In genomic region chr18:65322895-65323294, GRCh38 we compare ENCODE assay signal across 31 cellular contexts.
"Had no signal": no experiment of that assay in that cellular context is flagged by ENCODE, and none has a peak within 500 bp of the region (broad histone marks: within the 10 kb centered on the region; RNA-seq: fewer than 3 reads in every experiment).

No MANE protein-coding gene starts in this region.

- ATAC-seq: activated CD4-positive, alpha-beta T cell treated with anti-CD3 and anti-CD28 coated beads for 36 hours; activated CD8-positive, alpha-beta memory T cell treated with anti-CD3 and anti-CD28 coated beads, Interleukin-2, amount 10 ng/mL, durations not matched to agents 7 days and 5 days; activated CD8-positive, alpha-beta T cell treated with anti-CD3 and anti-CD28 coated beads, Interleukin-2, amount 10 ng/mL, durations not matched to agents 7 days and 5 days; activated T-cell treated with anti-CD3 and anti-CD28 coated beads, Interleukin-2, amount 50 U/mL, for 72 hours; effector memory CD8-positive, alpha-beta T cell; gastroesophageal sphincter; heart right ventricle; T-helper 17 cell had no signal

- H3K27me3 ChIP-seq: brain microvascular endothelial cell, esophagus squamous epithelium, gastroesophageal sphincter, heart right ventricle had no signal

- H3K4me3 Mint-ChIP-seq: activated CD4-positive, alpha-beta memory T cell treated with anti-CD3 and anti-CD28 coated beads for 36 hours; activated CD4-positive, alpha-beta T cell treated with anti-CD3 and anti-CD28 coated beads for 36 hours; activated CD4-positive, alpha-beta T cell treated with anti-CD3 and anti-CD28 coated beads, Interleukin-2, amount 10 ng/mL, durations not matched to agents 24 days and 14 days; activated CD8-positive, alpha-beta memory T cell treated with anti-CD3 and anti-CD28 coated beads, Interleukin-2, amount 10 ng/mL, durations not matched to agents 7 days and 5 days; activated CD8-positive, alpha-beta T cell treated with anti-CD3 and anti-CD28 coated beads, Interleukin-2, amount 10 ng/mL, durations not matched to agents 7 days and 5 days; activated naive CD8-positive, alpha-beta T cell; activated T-cell treated with anti-CD3 and anti-CD28 coated beads, Interleukin-2, amount 50 U/mL, for 24 hours; activated T-cell treated with anti-CD3 and anti-CD28 coated beads, Interleukin-2, amount 50 U/mL, for 72 hours; effector memory CD8-positive, alpha-beta T cell; T-helper 17 cell; T-helper 2 cell treated with Interferon-gamma antibody and Interleukin-4, amounts not matched to agents 5 μg/mL and 100 μg/mL, for 36 hours had no signal

- H3K9me3 ChIP-seq: esophagus squamous epithelium, gastroesophageal sphincter had no signal

- H3K27ac Mint-ChIP-seq: activated CD4-positive, alpha-beta memory T cell treated with anti-CD3 and anti-CD28 coated beads for 36 hours; activated CD4-positive, alpha-beta T cell treated with anti-CD3 and anti-CD28 coated beads for 36 hours; activated CD4-positive, alpha-beta T cell treated with anti-CD3 and anti-CD28 coated beads, Interleukin-2, amount 10 ng/mL, durations not matched to agents 24 days and 14 days; activated CD8-positive, alpha-beta memory T cell treated with anti-CD3 and anti-CD28 coated beads, Interleukin-2, amount 10 ng/mL, durations not matched to agents 7 days and 5 days; activated CD8-positive, alpha-beta T cell treated with anti-CD3 and anti-CD28 coated beads, Interleukin-2, amount 10 ng/mL, durations not matched to agents 7 days and 5 days; activated naive CD8-positive, alpha-beta T cell; activated T-cell treated with anti-CD3 and anti-CD28 coated beads, Interleukin-2, amount 50 U/mL, for 24 hours; activated T-cell treated with anti-CD3 and anti-CD28 coated beads, Interleukin-2, amount 50 U/mL, for 72 hours; effector memory CD8-positive, alpha-beta T cell; T-helper 17 cell; T-helper 2 cell treated with Interferon-gamma antibody and Interleukin-4, amounts not matched to agents 5 μg/mL and 100 μg/mL, for 36 hours had no signal

- H3K4me3 ChIP-seq: esophagus squamous epithelium, gastroesophageal sphincter, heart right ventricle had no signal

- H3K36me3 Mint-ChIP-seq: activated CD4-positive, alpha-beta memory T cell treated with anti-CD3 and anti-CD28 coated beads for 36 hours; activated CD8-positive, alpha-beta memory T cell treated with anti-CD3 and anti-CD28 coated beads, Interleukin-2, amount 10 ng/mL, durations not matched to agents 7 days and 5 days; activated naive CD8-positive, alpha-beta T cell had no signal

- H3K4me1 Mint-ChIP-seq: activated CD4-positive, alpha-beta T cell treated with anti-CD3 and anti-CD28 coated beads for 36 hours; activated CD4-positive, alpha-beta T cell treated with anti-CD3 and anti-CD28 coated beads, Interleukin-2, amount 10 ng/mL, durations not matched to agents 24 days and 14 days; activated CD8-positive, alpha-beta memory T cell treated with anti-CD3 and anti-CD28 coated beads, Interleukin-2, amount 10 ng/mL, durations not matched to agents 7 days and 5 days; T-helper 17 cell had no signal

- H3K27me3 Mint-ChIP-seq: activated CD4-positive, alpha-beta memory T cell treated with anti-CD3 and anti-CD28 coated beads for 36 hours; activated CD4-positive, alpha-beta T cell treated with anti-CD3 and anti-CD28 coated beads for 36 hours; activated CD4-positive, alpha-beta T cell treated with anti-CD3 and anti-CD28 coated beads, Interleukin-2, amount 10 ng/mL, durations not matched to agents 24 days and 14 days; activated CD8-positive, alpha-beta memory T cell treated with anti-CD3 and anti-CD28 coated beads, Interleukin-2, amount 10 ng/mL, durations not matched to agents 7 days and 5 days; activated naive CD8-positive, alpha-beta T cell; activated T-cell treated with anti-CD3 and anti-CD28 coated beads, Interleukin-2, amount 50 U/mL, for 24 hours; effector memory CD8-positive, alpha-beta T cell; T-helper 17 cell had no signal

- H3K4me1 ChIP-seq: esophagus squamous epithelium, gastroesophageal sphincter, heart right ventricle had no signal

- H3K27ac ChIP-seq: brain microvascular endothelial cell, epithelial cell of prostate, esophagus squamous epithelium, gastroesophageal sphincter, heart right ventricle had no signal

- H3K36me3 ChIP-seq: brain microvascular endothelial cell, esophagus squamous epithelium, gastroesophageal sphincter, heart right ventricle had no signal

- H3K9me3 Mint-ChIP-seq: activated CD4-positive, alpha-beta T cell treated with anti-CD3 and anti-CD28 coated beads, Interleukin-2, amount 10 ng/mL, durations not matched to agents 24 days and 14 days had no signal

- DNase-seq: activated CD4-positive, alpha-beta memory T cell treated with anti-CD3 and anti-CD28 coated beads for 36 hours; activated CD4-positive, alpha-beta T cell treated with anti-CD3 and anti-CD28 coated beads for 36 hours; activated CD4-positive, alpha-beta T cell treated with anti-CD3 and anti-CD28 coated beads, Interleukin-2, amount 10 ng/mL, durations not matched to agents 24 days and 14 days; activated CD4-positive, CD25-positive, alpha-beta regulatory T cell; activated CD4-positive, CD25-positive, alpha-beta regulatory T cell treated with anti-CD3 and anti-CD28 coated beads, Interleukin-2, amount 50 U/mL, for 72 hours; activated CD8-positive, alpha-beta memory T cell treated with anti-CD3 and anti-CD28 coated beads, Interleukin-2, amount 10 ng/mL, durations not matched to agents 7 days and 5 days; activated CD8-positive, alpha-beta memory T cell treated with anti-CD3 and anti-CD28 coated beads, Interleukin-2, amount 50 U/mL, for 4 hours; activated CD8-positive, alpha-beta T cell treated with anti-CD3 and anti-CD28 coated beads, Interleukin-2, amount 10 ng/mL, durations not matched to agents 7 days and 5 days; activated gamma-delta T cell; activated naive CD4-positive, alpha-beta T cell; activated naive CD4-positive, alpha-beta T cell treated with anti-CD3 and anti-CD28 coated beads, Interleukin-2, amount 50 U/mL, for 16 hours; activated T-cell treated with anti-CD3 and anti-CD28 coated beads, Interleukin-2, amount 50 U/mL, for 24 hours; activated T-cell treated with anti-CD3 and anti-CD28 coated beads, Interleukin-2, amount 50 U/mL, for 72 hours; amniotic stem cell; anterior cingulate cortex; brain microvascular endothelial cell; caudate nucleus; cortex of kidney; dermis blood vessel endothelial cell; effector CD4-positive, alpha-beta T cell; effector memory CD8-positive, alpha-beta T cell; esophagus squamous epithelium; foreskin melanocyte; heart right ventricle; T-helper 1 cell; T-helper 17 cell; T1000 had no signal
